In the genomic region with DNA sequence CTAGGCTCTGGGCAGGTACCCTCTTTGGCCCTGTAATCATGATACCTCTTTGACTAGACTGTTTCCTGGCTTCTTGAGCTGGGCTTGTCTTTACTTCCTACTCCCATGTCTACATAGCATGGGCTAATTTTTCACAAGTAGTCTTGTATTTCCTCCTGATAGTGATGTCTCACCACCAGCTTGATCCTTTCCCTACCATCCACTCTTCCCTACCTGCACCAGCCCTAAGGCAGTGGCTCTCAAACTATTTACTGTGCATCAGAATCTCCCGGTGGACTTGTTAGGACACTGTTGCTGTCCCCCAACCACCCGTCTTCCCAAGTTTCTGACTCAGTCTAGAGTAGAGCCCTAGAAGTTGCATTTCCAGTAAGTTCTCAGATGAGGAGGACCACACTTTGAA, we compare ENCODE assay signal across 25 cellular contexts.
"Had no signal": no experiment of that assay in that cellular context is flagged by ENCODE, and none has a peak within 500 bp of the region (broad histone marks: within the 10 kb centered on the region; RNA-seq: fewer than 3 reads in every experiment).

No MANE protein-coding gene starts in this region.

- H3K27me3 Mint-ChIP-seq: activated B cell treated with CpG ODN at 0.5 μM for 24 hours; activated CD4-positive, alpha-beta memory T cell treated with anti-CD3 and anti-CD28 coated beads, Interleukin-2, amount 10 ng/mL, durations not matched to agents 7 days and 5 days; activated naive CD4-positive, alpha-beta T cell treated with anti-CD3 and anti-CD28 coated beads, Interleukin-2, amount 10 ng/mL, durations not matched to agents 7 days and 5 days; activated T-helper 17 cell treated with anti-CD3 and anti-CD28 coated beads, Interleukin-2, amount 50 U/mL, for 72 hours; T-helper 17 cell had no signal

- H3K27me3 ChIP-seq: brain microvascular endothelial cell, MG63, Peyer's patch, SJSA1 had no signal

- H3K4me1 ChIP-seq: Peyer's patch, SJSA1 had no signal

- H3K27ac ChIP-seq: brain microvascular endothelial cell, Peyer's patch, RWPE1, SJSA1 had no signal

- H3K27ac Mint-ChIP-seq: activated B cell treated with CpG ODN at 0.5 μM for 24 hours; activated CD4-positive, alpha-beta memory T cell treated with anti-CD3 and anti-CD28 coated beads, Interleukin-2, amount 10 ng/mL, durations not matched to agents 7 days and 5 days; activated naive CD4-positive, alpha-beta T cell treated with anti-CD3 and anti-CD28 coated beads, Interleukin-2, amount 10 ng/mL, durations not matched to agents 7 days and 5 days; activated T-helper 17 cell treated with anti-CD3 and anti-CD28 coated beads, Interleukin-2, amount 50 U/mL, for 72 hours had no signal

- H3K9me3 ChIP-seq: MG63, Peyer's patch, SJSA1 had no signal

- DNase-seq: activated B cell treated with CpG ODN at 0.5 μM for 24 hours; activated CD4-positive, alpha-beta memory T cell treated with anti-CD3 and anti-CD28 coated beads, Interleukin-2, amount 10 ng/mL, durations not matched to agents 7 days and 5 days; activated CD4-positive, alpha-beta T cell treated with anti-CD3 and anti-CD28 coated beads for 1 hour; activated CD4-positive, alpha-beta T cell treated with anti-CD3 and anti-CD28 coated beads, Interleukin-2, amount 50 U/mL, for 1 hour; activated gamma-delta T cell; activated naive CD4-positive, alpha-beta T cell treated with anti-CD3 and anti-CD28 coated beads, Interleukin-2, amount 10 ng/mL, durations not matched to agents 7 days and 5 days; activated T-cell treated with anti-CD3 and anti-CD28 coated beads for 4 hours; activated T-cell treated with anti-CD3 and anti-CD28 coated beads, Interleukin-2, amount 50 U/mL, for 48 hours; brain microvascular endothelial cell; cerebellar nuclear complex; MG63; MV-4-11; NCI-H1092 treated with DMSO at 0.1 percent for 48 hours; NCI-H1417 treated with DMSO at 0.1 percent for 48 hours; NCI-H1694; NCI-H2029; NCI-H2107; NCI-H524; Peyer's patch; Right ventricle myocardium superior; T-helper 17 cell; T-helper 9 cell had no signal

- H3K4me3 ChIP-seq: MG63, Peyer's patch, SJSA1 had no signal

- H3K36me3 ChIP-seq: brain microvascular endothelial cell, MG63, Peyer's patch, SJSA1 had no signal

- ATAC-seq: activated T-helper 17 cell treated with anti-CD3 and anti-CD28 coated beads, Interleukin-2, amount 50 U/mL, for 72 hours; T-helper 17 cell had no signal

- H3K9me3 Mint-ChIP-seq: activated B cell treated with CpG ODN at 0.5 μM for 24 hours; activated CD4-positive, alpha-beta memory T cell treated with anti-CD3 and anti-CD28 coated beads, Interleukin-2, amount 10 ng/mL, durations not matched to agents 7 days and 5 days; activated T-helper 17 cell treated with anti-CD3 and anti-CD28 coated beads, Interleukin-2, amount 50 U/mL, for 72 hours had no signal

- H3K4me3 Mint-ChIP-seq: activated B cell treated with CpG ODN at 0.5 μM for 24 hours; activated CD4-positive, alpha-beta memory T cell treated with anti-CD3 and anti-CD28 coated beads, Interleukin-2, amount 10 ng/mL, durations not matched to agents 7 days and 5 days; activated naive CD4-positive, alpha-beta T cell treated with anti-CD3 and anti-CD28 coated beads, Interleukin-2, amount 10 ng/mL, durations not matched to agents 7 days and 5 days; activated T-helper 17 cell treated with anti-CD3 and anti-CD28 coated beads, Interleukin-2, amount 50 U/mL, for 72 hours; T-helper 17 cell had no signal
